14 cellular contexts compared by ENCODE assay signal in genomic region chr1:211814313-211814712, GRCh38. TPM values are rescaled to one million over a fixed set of nuclear protein-coding genes. Genes with fewer than 3 reads are reported as not detected.
DNase-seq lines count a peak whose midpoint lies in the region; ATAC-seq, FAIRE-seq and TF ChIP-seq lines count a peak whose summit lies in the region.
"Had no signal": no experiment of that assay in that cellular context is flagged by ENCODE, and none has a peak within 500 bp of the region (broad histone marks: within the 10 kb centered on the region; RNA-seq: fewer than 3 reads in every experiment).

No MANE protein-coding gene starts in this region.

- H3K79me2 ChIP-seq in K562 (ENCODE audit: control insufficient read depth, insufficient read depth, low read length) = no peaks in the 10 kb centered on the region

- FAIRE-seq in K562 (lab: Jason Lieb, UNC) = no peak
- FAIRE-seq: H1 had no signal

- DNase-seq in DMS79 treated with DMSO at 0.1 percent for 48 hours (lab: John Stamatoyannopoulos, UW) = peak; percentile 48
- no peak for DNase-seq in DMS79 (lab: John Stamatoyannopoulos, UW)
- DNase-seq in K562 (ENCODE audit: extremely low read depth in 1 of 4, low spot score in 3 of 4) = no peak
- no peak for DNase-seq in thyroid gland
- DNase-seq in pons (ENCODE audit: low spot score) = no peak
- DNase-seq in DMS 273 treated with DMSO at 0.1 percent for 48 hours (lab: John Stamatoyannopoulos, UW) = no peak
- DNase-seq: Calu3; CD8-positive, alpha-beta T cell; H9; KBM-7 had no signal

- no peak overlapping the region for H3K4me3 ChIP-seq in HEK293 (ENCODE audit: low read depth, low read length)
- no peak overlapping the region for H3K4me3 ChIP-seq in K562
- no peak overlapping the region for H3K4me3 ChIP-seq in thyroid gland (replicated peaks in 1 of 3)
- H3K4me3 ChIP-seq: BLaER1 treated with 17β-estradiol and CSF1 and Interleukin-3, amounts not matched to agents 10 nM and 100 nM had no signal

- TF ChIP-seq POLR2A in K562 (conservative IDR thresholded peaks at IDR 0.05) (no peak), thyroid gland (IDR thresholded peaks at IDR 0.05) (no peak)

- TF ChIP-seq RAD21 in K562 (CRISPR knock-in tag; conservative IDR thresholded peaks at IDR 0.05 in 1 of 2, IDR thresholded peaks at IDR 0.05 in 1 of 2) = no peak

- no peaks in the 10 kb centered on the region for H4K20me1 ChIP-seq in K562 (replicated peaks; ENCODE audit: control insufficient read depth, insufficient read depth, low read length)

- intact Hi-C loops in K562 (cut with micrococcal nuclease) = no loop called here
- intact Hi-C loops in thyroid gland (cut with DNase I) = no loop called here

- no peak for TF ChIP-seq EP300 in K562 (IDR thresholded peaks at IDR 0.05; ENCODE audit: low read length)

- H3K9me3 ChIP-seq in HEK293 (ENCODE audit: control insufficient read depth, insufficient read depth, low read depth, low read length) (no peaks in the 10 kb centered on the region), K562 (replicated peaks; ENCODE audit: control insufficient read depth, insufficient read depth, low read depth, low read length) (no peaks in the 10 kb centered on the region), thyroid gland (no peaks in the 10 kb centered on the region)

- CTCF ChIA-PET in HEK293 (lab: Yijun Ruan, JAX) (interaction anchor here (0.6 to 0.8 kb wide), 2 partner anchors 40 to 220 kb away, joined by 3 to 4 read pairs; no protein-coding TSS in a partner anchor), K562 (lab: Yijun Ruan, JAX; ENCODE audit: low intra/inter-chr PET ratio) (no interaction called here)

- H3K27ac ChIP-seq in HEK293 (ENCODE audit: extremely low read depth, low read depth, low read length) (no peak overlapping the region), K562 (ENCODE audit: extremely low read depth, low read depth, low read length) (no peak overlapping the region), thyroid gland (peak overlapping the region; percentile 5 to 71 (median 37))
- H3K27ac ChIP-seq: 22Rv1; BLaER1 treated with 17β-estradiol and CSF1 and Interleukin-3, amounts not matched to agents 10 nM and 100 nM had no signal

- H3K4me2 ChIP-seq in K562 (ENCODE audit: insufficient read depth, low read length) = no peak overlapping the region
- H3K4me2 ChIP-seq: BLaER1 treated with 17β-estradiol and CSF1 and Interleukin-3, amounts not matched to agents 10 nM and 100 nM had no signal

- in situ Hi-C loops in K562 (cut with MboI) = no loop called here

- peaks cover 7 to 26% of the 10 kb centered on the region in 2 experiments for H3K36me3 ChIP-seq in HEK293 (ENCODE audit: control insufficient read depth in 2 of 2, insufficient read depth in 1 of 2, low read length in 2 of 2)
- no peaks in the 10 kb centered on the region for H3K36me3 ChIP-seq in K562 (ENCODE audit: control insufficient read depth, insufficient read depth, low read length)
- no peaks in the 10 kb centered on the region for H3K36me3 ChIP-seq in thyroid gland

- BruUV-seq in K562 (replicated peaks; lab: Mats Ljungman, UMichigan) = no TSS peak

- no peak for TF ChIP-seq CTCF in HEK293 (tag by site-specific recombination; IDR thresholded peaks at IDR 0.05)
- TF ChIP-seq CTCF in K562 (IDR thresholded peaks at IDR 0.05 in 2 of 3, conservative IDR thresholded peaks at IDR 0.05 in 1 of 3; ENCODE audit: insufficient read depth in 2 of 3, low read depth in 1 of 3, low read length in 3 of 3) = no peak
- no peak for TF ChIP-seq CTCF in thyroid gland (IDR thresholded peaks at IDR 0.05)

- 21% methylated on average over 1 of the region's 1 CpG for WGBS in K562 (ENCODE audit: insufficient coverage, low coverage, missing lambda C conversion rate)
- WGBS in thyroid gland, 2 donors = 58% methylated on average over 1 of the region's 1 CpG

- POLR2A ChIA-PET in HEK293 (lab: Yijun Ruan, JAX) (no interaction called here), K562 (lab: Yijun Ruan, JAX) (interaction anchor here (0.7 to 2.8 kb wide), 5 partner anchors 12 to 213 kb away, joined by 3 to 17 read pairs (median 4); no protein-coding TSS in a partner anchor)

- H2AFZ ChIP-seq in K562 (ENCODE audit: low read depth, low read length) = no peak overlapping the region

- H3K9ac ChIP-seq in K562 (ENCODE audit: insufficient read depth in 1 of 2, low read depth in 2 of 2, low read length in 2 of 2) = no peak overlapping the region
- H3K9ac ChIP-seq: BLaER1 treated with 17β-estradiol and CSF1 and Interleukin-3, amounts not matched to agents 10 nM and 100 nM had no signal

- H3K9me1 ChIP-seq in K562 (ENCODE audit: control insufficient read depth, insufficient read depth, low read length) = no peaks in the 10 kb centered on the region

- H3K4me1 ChIP-seq in HEK293 (ENCODE audit: control insufficient read depth, insufficient read depth, low read length) (no peaks in the 10 kb centered on the region), K562 (replicated peaks in 1 of 2; ENCODE audit: control insufficient read depth in 2 of 2, insufficient read depth in 2 of 2, low read length in 2 of 2) (no peaks in the 10 kb centered on the region), thyroid gland (peaks cover 21 to 28% of the 10 kb centered on the region in 2 donors)

- 0 out of 3 replicates have a peak, but pooled peaks have one; percentile 16 for ATAC-seq in K562
- ATAC-seq: CD8-positive, alpha-beta T cell had no signal

- no peaks in the 10 kb centered on the region for H3K27me3 ChIP-seq in K562 (ENCODE audit: control insufficient read depth in 2 of 2, insufficient read depth in 2 of 2, low read length in 2 of 2)
- no peaks in the 10 kb centered on the region for H3K27me3 ChIP-seq in thyroid gland
- H3K27me3 ChIP-seq: BLaER1 treated with 17β-estradiol and CSF1 and Interleukin-3, amounts not matched to agents 10 nM and 100 nM had no signal

TF ChIP-seq in HEK293, 187 proteins besides CTCF, POLR2A, EP300 and RAD21 (continues in another document):
- TF ChIP-seq ELK4 (IDR thresholded peaks at IDR 0.05; ENCODE audit: borderline replicate concordance, low read depth, low read length) = no peak

TF ChIP-seq in K562, 482 proteins besides CTCF, POLR2A, EP300 and RAD21:
- no peak for TF ChIP-seq ZNF449 (CRISPR knock-in tag; IDR thresholded peaks at IDR 0.05)
- no peak for TF ChIP-seq COPS2 (conservative IDR thresholded peaks at IDR 0.05)
- no peak for TF ChIP-seq BACH1 (tag; IDR thresholded peaks at IDR 0.05)
- TF ChIP-seq ELF4 (CRISPR knock-in tag; IDR thresholded peaks at IDR 0.05) = no peak
- no peak for TF ChIP-seq HDAC2 (IDR thresholded peaks at IDR 0.05)
- TF ChIP-seq ZNF23 (CRISPR knock-in tag; IDR thresholded peaks at IDR 0.05) = no peak
- TF ChIP-seq LEF1 (IDR thresholded peaks at IDR 0.05) = no peak
- no peak for TF ChIP-seq KLF16 (IDR thresholded peaks at IDR 0.05)
- TF ChIP-seq POLR2AphosphoS5 (IDR thresholded peaks at IDR 0.05; ENCODE audit: control insufficient read depth, insufficient read depth, low read depth, low read length) = no peak
- TF ChIP-seq CEBPB (tag; IDR thresholded peaks at IDR 0.05) = no peak
- no peak for TF ChIP-seq ZNF740 (CRISPR knock-in tag; IDR thresholded peaks at IDR 0.05)
- no peak for TF ChIP-seq ZNF740 (tag; IDR thresholded peaks at IDR 0.05)

RNA-seq across cellular contexts. Expression of gene LPGAT1, which starts 16.2 kb away (rescaled TPM):
- total RNA-seq in K562 (2011; cell fraction: chromatin; rRNA removed; ENCODE audit: low replicate concordance) = 15.4 and 34.1 TPM in 2 replicates
- 7.3 and 17.6 TPM in 2 replicates for total RNA-seq in K562 (2011; cell fraction: nucleolus; rRNA removed)
- total RNA-seq in K562 (2011; cell fraction: nucleoplasm; rRNA removed) = 27.4 and 42.4 TPM in 2 replicates
- total RNA-seq in K562 (2014; rRNA removed) = 16.8 and 31.1 TPM in 2 replicates
- 25.7 and 29.2 TPM in 2 replicates for total RNA-seq in K562 (2014; rRNA removed; fragmentation: Illumina TruSeq; extraction: Trizol)
- 16.2 and 17.5 TPM in 2 replicates for total RNA-seq in K562 (2015; rRNA removed; fragmentation: Illumina TruSeq; extraction: Trizol)
- total RNA-seq in K562 (2021) = 30.5 and 31.4 TPM in 2 replicates
- 10.8 and 13.0 TPM in 2 replicates for polyA plus RNA-seq in K562 (2011; rRNA removed)
- polyA plus RNA-seq in K562 (2011; cell fraction: cytosol; rRNA removed) = 5.5 and 8.1 TPM in 2 replicates
- 5.7 and 6.9 TPM in 2 replicates for polyA plus RNA-seq in K562 (2011; cell fraction: nucleus; rRNA removed)
- 6.4 and 8.6 TPM in 2 replicates for polyA plus RNA-seq in K562 (2012)
- 12.8 and 13.9 TPM in 2 replicates for polyA plus RNA-seq in K562 (2014; fragmentation: Illumina TruSeq; extraction: Trizol)
- 1 to 10 TPM; 5.7 to 6.7 TPM for polyA plus RNA-seq in K562 (2014; fragmentation: Nextera tagmentation; extraction: Ambion mirVana)
- 10.3 and 16.3 TPM in 2 replicates for polyA plus RNA-seq in K562 (2014; rRNA removed)
- 27.4 and 36.2 TPM in 2 replicates for polyA minus RNA-seq in K562 (2011; rRNA and poly(A)+ RNA removed)
- polyA minus RNA-seq in K562 (2011; cell fraction: cytosol; rRNA and poly(A)+ RNA removed) = 15.5 and 22.9 TPM in 2 replicates
- polyA minus RNA-seq in K562 (2011; cell fraction: nucleus; rRNA and poly(A)+ RNA removed) = 12.3 and 16.3 TPM in 2 replicates
- 100 to 1,000 TPM; 168 to 308 (median 203) TPM for total RNA-seq in thyroid gland

Comparison
In these comparisons a context has a peak if more than half of its experiments do, and no peak if none do; other contexts are left out.
1. H3K27ac ChIP-seq: peak in thyroid gland (3 of 3); none in HEK293 (single experiment) and K562 (single experiment).